ENCODE assay signal across 1 cellular context in genomic region chr4:100823066-100823992, GRCh38.
TF ChIP-seq lines count a peak whose summit lies in the region.

No MANE protein-coding gene starts in this region.

TF ChIP-seq in HepG2, 621 proteins besides CTCF, POLR2A, EP300 and RAD21 (continued from another document and continues in another):
- TF ChIP-seq SNAPC4 (CRISPR knock-in tag; IDR thresholded peaks at IDR 0.05) (no peak), HOXA7 (CRISPR knock-in tag; IDR thresholded peaks at IDR 0.05) (no peak), ZNF616 (CRISPR knock-in tag; IDR thresholded peaks at IDR 0.05; ENCODE audit: low read depth) (no peak), E2F1 (CRISPR knock-in tag; IDR thresholded peaks at IDR 0.05) (no peak), ZNF570 (CRISPR knock-in tag; IDR thresholded peaks at IDR 0.05; ENCODE audit: borderline replicate concordance) (no peak), YEATS2 (CRISPR knock-in tag; IDR thresholded peaks at IDR 0.05; ENCODE audit: borderline replicate concordance) (no peak), RXRB (CRISPR knock-in tag; IDR thresholded peaks at IDR 0.05; ENCODE audit: borderline replicate concordance) (peak; percentile 72), HHEX (CRISPR knock-in tag; IDR thresholded peaks at IDR 0.05) (peak; percentile 27; the same call in 1 of the 2 replicates), ZFP41 (CRISPR knock-in tag; IDR thresholded peaks at IDR 0.05; ENCODE audit: borderline replicate concordance) (no peak), MAFK (conservative IDR thresholded peaks at IDR 0.05 in 1 of 2, IDR thresholded peaks at IDR 0.05 in 1 of 2; ENCODE audit: low read length in 2 of 2) (peak; percentile 24 to 63; a peak in 3 of 4 replicates), NR2F2 (IDR thresholded peaks at IDR 0.05; ENCODE audit: borderline replicate concordance, low read depth) (no peak), RFX3 (CRISPR knock-in tag; IDR thresholded peaks at IDR 0.05) (no peak), KDM4B (CRISPR knock-in tag; IDR thresholded peaks at IDR 0.05) (no peak), AKNA (CRISPR knock-in tag; IDR thresholded peaks at IDR 0.05; ENCODE audit: borderline replicate concordance) (no peak), PREB (CRISPR knock-in tag; IDR thresholded peaks at IDR 0.05) (no peak), TFDP1 (CRISPR knock-in tag; IDR thresholded peaks at IDR 0.05; ENCODE audit: borderline replicate concordance) (no peak), ZNF549 (CRISPR knock-in tag; IDR thresholded peaks at IDR 0.05) (no peak), SP1 (IDR thresholded peaks at IDR 0.05) (no peak), SP1 (CRISPR knock-in tag; IDR thresholded peaks at IDR 0.05) (no peak), HMGXB4 (CRISPR knock-in tag; IDR thresholded peaks at IDR 0.05; ENCODE audit: borderline replicate concordance in 1 of 2, low read depth in 1 of 2) (no peak), EEA1 (CRISPR knock-in tag; IDR thresholded peaks at IDR 0.05; ENCODE audit: borderline replicate concordance) (no peak), NR2F6 (IDR thresholded peaks at IDR 0.05) (peak; percentile 31; the same call in 1 of the 2 replicates), NR2F6 (CRISPR knock-in tag; IDR thresholded peaks at IDR 0.05) (no peak), ZBTB44 (CRISPR knock-in tag; IDR thresholded peaks at IDR 0.05) (no peak), ZNF720 (CRISPR knock-in tag; IDR thresholded peaks at IDR 0.05) (no peak), FOXP1 (IDR thresholded peaks at IDR 0.05) (no peak), FOXP1 (CRISPR knock-in tag; IDR thresholded peaks at IDR 0.05) (peak; percentile 50), PAX8 (CRISPR knock-in tag; IDR thresholded peaks at IDR 0.05; ENCODE audit: borderline replicate concordance) (no peak), TFE3 (CRISPR knock-in tag; IDR thresholded peaks at IDR 0.05) (no peak), MTF1 (CRISPR knock-in tag; IDR thresholded peaks at IDR 0.05) (no peak), ZNF205 (CRISPR knock-in tag; IDR thresholded peaks at IDR 0.05) (no peak), ZNF33B (CRISPR knock-in tag; IDR thresholded peaks at IDR 0.05) (no peak), STAT5B (CRISPR knock-in tag; IDR thresholded peaks at IDR 0.05) (no peak), FOXA1 (IDR thresholded peaks at IDR 0.05) (peak; percentile 74), FOXA1 (CRISPR knock-in tag; IDR thresholded peaks at IDR 0.05) (peak; percentile 86), ATM (IDR thresholded peaks at IDR 0.05; ENCODE audit: borderline replicate concordance) (no peak), RELA (CRISPR knock-in tag; IDR thresholded peaks at IDR 0.05) (no peak), IRX3 (CRISPR knock-in tag; IDR thresholded peaks at IDR 0.05; ENCODE audit: borderline replicate concordance, low read depth) (no peak), SMAD3 (CRISPR knock-in tag; IDR thresholded peaks at IDR 0.05) (no peak), SMYD3 (CRISPR knock-in tag; IDR thresholded peaks at IDR 0.05) (no peak), UBTF (CRISPR knock-in tag; IDR thresholded peaks at IDR 0.05) (no peak), ZMYM3 (CRISPR knock-in tag; IDR thresholded peaks at IDR 0.05) (no peak), ZNF430 (CRISPR knock-in tag; IDR thresholded peaks at IDR 0.05) (no peak), ZNF180 (CRISPR knock-in tag; IDR thresholded peaks at IDR 0.05; ENCODE audit: borderline replicate concordance, low read depth) (no peak), ZNF781 (CRISPR knock-in tag; IDR thresholded peaks at IDR 0.05; ENCODE audit: borderline replicate concordance, not compliant biosample characterization) (no peak)
